8 cellular contexts compared by ENCODE assay signal in the genomic region with DNA sequence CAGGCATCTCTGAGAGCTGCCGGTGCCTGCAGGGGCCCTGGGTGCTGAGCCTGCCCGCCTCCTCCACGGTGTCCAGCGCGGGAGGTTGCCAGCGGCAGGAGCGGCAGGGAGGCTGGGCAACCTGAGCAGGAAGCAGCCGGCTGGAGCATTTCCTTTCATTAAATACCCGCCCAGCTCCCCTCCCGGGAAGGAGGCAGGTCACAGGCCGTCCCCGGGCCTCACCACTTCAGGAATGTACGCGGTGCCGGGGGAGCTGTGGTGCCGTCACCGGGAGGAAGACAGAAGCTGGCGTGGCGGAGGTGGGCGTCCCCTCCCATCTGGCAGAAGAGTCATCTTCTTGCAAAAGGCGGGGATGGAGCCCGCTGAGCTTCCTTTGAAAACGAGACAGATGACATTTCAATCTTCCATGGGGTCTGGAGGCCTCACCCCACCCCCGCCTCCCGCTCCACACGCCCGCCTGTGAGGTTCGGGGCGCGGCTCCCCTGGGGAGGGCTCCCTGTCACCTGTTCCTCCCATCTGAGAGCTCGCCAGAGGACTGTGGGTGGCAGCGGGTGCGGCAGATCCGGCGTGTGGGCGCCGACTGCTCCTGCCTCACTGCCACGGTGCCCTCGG. TPM values are rescaled to one million over a fixed set of nuclear protein-coding genes. Genes with fewer than 3 reads are reported as not detected.
A peak's percentile ranks its signal among the peaks of the same experiment; 100 is the strongest.
DNase-seq lines count a peak whose midpoint lies in the region; ATAC-seq and TF ChIP-seq lines count a peak whose summit lies in the region.

No MANE protein-coding gene starts in this region.

- intact Hi-C loops in sciatic nerve (cut with DNase I): no loop called here

- TF ChIP-seq CTCF in fibroblast of the aortic adventitia (IDR thresholded peaks at IDR 0.05; ENCODE audit: insufficient read depth, low read length): no peak

- DNase-seq in DMS53 (lab: John Stamatoyannopoulos, UW) (peak; percentile 39), DMS53 treated with DMSO at 0.1 percent for 48 hours (lab: John Stamatoyannopoulos, UW; ENCODE audit: unreplicated experiment) (no peak), activated T-cell treated with anti-CD3 and anti-CD28 coated beads for 4 hours (peak; percentile 68), fibroblast of the aortic adventitia (ENCODE audit: low read depth) (peak; percentile 22), sciatic nerve (ENCODE audit: low spot score) (no peak), AG08396 (ENCODE audit: low spot score) (no peak), NCI-H510A treated with DMSO at 0.1 percent for 48 hours (lab: John Stamatoyannopoulos, UW) (no peak)

- H3K4me3 ChIP-seq in fibroblast of the aortic adventitia (ENCODE audit: low read depth, low read length): no peak overlapping the region

- ATAC-seq in sciatic nerve (peak; percentile 16), HG02571 (IDR thresholded peaks at IDR 0.05; ENCODE audit: unreplicated experiment) (no peak)

RNA-seq across cellular contexts. Expression of gene SOX8, which starts 16.0 kb away (rescaled TPM):
- 0.09 and 0.33 TPM in 2 replicates for total RNA-seq in fibroblast of the aortic adventitia (ENCODE audit: low replicate concordance)
- 57.7 TPM for total RNA-seq in sciatic nerve

RNA-seq across cellular contexts. Expression of gene LMF1, which starts 26.8 kb away (rescaled TPM):
- total RNA-seq in fibroblast of the aortic adventitia (ENCODE audit: low replicate concordance): 11.9 and 29.4 TPM in 2 replicates
- 31.3 TPM for total RNA-seq in sciatic nerve

Comparison
In these comparisons a context has a peak if more than half of its experiments do, and no peak if none do; other contexts are left out.
1. DNase-seq: peak in DMS53 (single experiment), activated T-cell treated with anti-CD3 and anti-CD28 coated beads for 4 hours (single experiment) and fibroblast of the aortic adventitia (single experiment); none in DMS53 treated with DMSO at 0.1 percent for 48 hours (single experiment), sciatic nerve (single experiment), AG08396 (single experiment) and NCI-H510A treated with DMSO at 0.1 percent for 48 hours (single experiment).
2. RNA of gene SOX8, which starts 16.0 kb away (total RNA-seq): 57.7 TPM in sciatic nerve (single experiment); 0.09 to 0.33 TPM in fibroblast of the aortic adventitia; every median in the first group is over 10 times any median in the second.